ENCODE assay signal across 15 cellular contexts in the genomic region with DNA sequence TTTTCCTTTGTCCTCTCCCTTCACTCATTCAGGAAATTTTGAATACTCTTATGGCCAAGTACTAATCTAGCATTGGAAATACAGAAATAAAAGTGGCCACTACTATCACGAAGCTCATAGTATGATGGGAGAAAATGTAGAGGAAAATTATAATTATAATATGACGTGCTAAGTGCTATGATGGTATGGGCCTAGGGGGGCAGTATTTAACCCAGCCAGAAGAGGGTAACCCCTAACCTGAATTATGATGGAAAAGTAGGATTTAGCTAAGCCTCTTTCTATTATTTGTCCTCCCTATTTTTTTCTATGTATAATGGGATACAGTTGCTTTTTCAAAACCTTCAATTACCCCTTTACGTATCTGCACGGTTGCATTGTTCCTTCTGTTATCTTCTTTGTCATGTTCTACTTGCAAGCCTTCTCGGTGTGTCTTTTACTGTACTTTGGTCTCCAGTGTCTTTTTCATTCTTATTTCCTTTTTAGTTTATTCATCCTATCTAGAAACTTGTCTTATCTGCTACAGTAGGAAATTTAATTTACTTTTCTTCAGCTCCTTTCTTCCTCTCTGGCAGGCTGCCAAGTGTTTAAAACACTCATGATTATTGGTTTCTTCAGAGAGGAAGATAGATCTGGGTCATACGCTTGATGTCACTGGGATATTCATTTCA.
A peak's percentile ranks its signal among the peaks of the same experiment; 100 is the strongest.
DNase-seq lines count a peak whose midpoint lies in the region; ATAC-seq and TF ChIP-seq lines count a peak whose summit lies in the region.
"Had no signal": no experiment of that assay in that cellular context is flagged by ENCODE, and none has a peak within 500 bp of the region (broad histone marks: within the 10 kb centered on the region; RNA-seq: fewer than 3 reads in every experiment).

No MANE protein-coding gene starts in this region.

- TF ChIP-seq POLR2A in stomach (IDR thresholded peaks at IDR 0.05): no peak

- H3K4me3 ChIP-seq in stomach: no peak overlapping the region

- H3K27me3 ChIP-seq in stomach: no peaks in the 10 kb centered on the region

- H3K27ac ChIP-seq in stomach: no peak overlapping the region

- H3K4me3 Mint-ChIP-seq in WTC11: no peak overlapping the region
- H3K4me3 Mint-ChIP-seq: activated CD4-positive, alpha-beta memory T cell treated with anti-CD3 and anti-CD28 coated beads for 36 hours had no signal

- no peaks in the 10 kb centered on the region for H3K27me3 Mint-ChIP-seq in WTC11 (ENCODE audit: low read depth)
- H3K27me3 Mint-ChIP-seq: activated CD4-positive, alpha-beta memory T cell treated with anti-CD3 and anti-CD28 coated beads for 36 hours; progenitor cell of endocrine pancreas had no signal

- no peaks in the 10 kb centered on the region for H3K9me3 ChIP-seq in stomach

- H3K36me3 Mint-ChIP-seq in WTC11: no peaks in the 10 kb centered on the region

- peaks cover 6% of the 10 kb centered on the region; the same call in 1 of the 2 replicates for H3K9me3 Mint-ChIP-seq in WTC11
- H3K9me3 Mint-ChIP-seq: activated CD4-positive, alpha-beta memory T cell treated with anti-CD3 and anti-CD28 coated beads for 36 hours had no signal

- DNase-seq in NCI-H82 (lab: John Stamatoyannopoulos, UW): peak; percentile 46
- no peak for DNase-seq in NCI-H82 treated with DMSO at 0.1 percent for 48 hours (lab: John Stamatoyannopoulos, UW; ENCODE audit: unreplicated experiment)
- DNase-seq in NCI-H1436 treated with DMSO at 0.1 percent for 48 hours (lab: John Stamatoyannopoulos, UW): peak; percentile 18
- no peak for DNase-seq in WTC11 (ENCODE audit: low spot score)
- peak; percentile 31 for DNase-seq in stomach
- DNase-seq: activated CD4-positive, alpha-beta memory T cell treated with anti-CD3 and anti-CD28 coated beads for 36 hours; amniotic stem cell; MV-4-11; NK-92 treated with Interleukin-12 subunit alpha and Interleukin-12 subunit beta, amount 100 ng/mL, for 24 hours; Right ventricle myocardium superior; T1000 had no signal

- TF ChIP-seq CTCF in WTC11 (IDR thresholded peaks at IDR 0.05): no peak
- no peak for TF ChIP-seq CTCF in stomach (IDR thresholded peaks at IDR 0.05)

- H3K36me3 ChIP-seq in stomach: no peaks in the 10 kb centered on the region

- CTCF ChIA-PET in WTC11 (lab: Charles Lee): interaction anchor here (1.7 kb wide), 1 partner anchor 97 kb away, joined by 3 read pairs; no protein-coding TSS in a partner anchor

- POLR2A ChIA-PET in WTC11 (lab: Charles Lee): no interaction called here

- H3K4me1 Mint-ChIP-seq in WTC11: no peaks in the 10 kb centered on the region

- intact Hi-C loops in stomach (cut with DNase I; ENCODE audit: low total_unique reads): no loop called here

- H3K4me1 ChIP-seq in stomach: peaks cover 0 to 15% (median 9%) of the 10 kb centered on the region in 4 donors

- peak; percentile 57 for ATAC-seq in WTC11
- ATAC-seq in GM18517 (IDR thresholded peaks at IDR 0.05; ENCODE audit: unreplicated experiment): no peak
- no peak for ATAC-seq in GM21529 (IDR thresholded peaks at IDR 0.05; ENCODE audit: unreplicated experiment)
- ATAC-seq in HG02884 (IDR thresholded peaks at IDR 0.05; ENCODE audit: unreplicated experiment): no peak

- H3K27ac Mint-ChIP-seq in WTC11: no peak overlapping the region
- H3K27ac Mint-ChIP-seq: activated CD4-positive, alpha-beta memory T cell treated with anti-CD3 and anti-CD28 coated beads for 36 hours; progenitor cell of endocrine pancreas had no signal

- WGBS in stomach, 5 donors: 40 to 72% (median 57%) methylated on average over 6 of the region's 6 CpGs

- no peak for TF ChIP-seq EP300 in stomach (IDR thresholded peaks at IDR 0.05)

TF ChIP-seq in WTC11, 78 proteins besides CTCF, POLR2A, EP300 and RAD21 (continues in another document):
- TF ChIP-seq RELA (CRISPR knock-in tag; IDR thresholded peaks at IDR 0.05; ENCODE audit: borderline replicate concordance): no peak
- no peak for TF ChIP-seq CREB1 (CRISPR knock-in tag; IDR thresholded peaks at IDR 0.05)
- TF ChIP-seq, protein P1, sequence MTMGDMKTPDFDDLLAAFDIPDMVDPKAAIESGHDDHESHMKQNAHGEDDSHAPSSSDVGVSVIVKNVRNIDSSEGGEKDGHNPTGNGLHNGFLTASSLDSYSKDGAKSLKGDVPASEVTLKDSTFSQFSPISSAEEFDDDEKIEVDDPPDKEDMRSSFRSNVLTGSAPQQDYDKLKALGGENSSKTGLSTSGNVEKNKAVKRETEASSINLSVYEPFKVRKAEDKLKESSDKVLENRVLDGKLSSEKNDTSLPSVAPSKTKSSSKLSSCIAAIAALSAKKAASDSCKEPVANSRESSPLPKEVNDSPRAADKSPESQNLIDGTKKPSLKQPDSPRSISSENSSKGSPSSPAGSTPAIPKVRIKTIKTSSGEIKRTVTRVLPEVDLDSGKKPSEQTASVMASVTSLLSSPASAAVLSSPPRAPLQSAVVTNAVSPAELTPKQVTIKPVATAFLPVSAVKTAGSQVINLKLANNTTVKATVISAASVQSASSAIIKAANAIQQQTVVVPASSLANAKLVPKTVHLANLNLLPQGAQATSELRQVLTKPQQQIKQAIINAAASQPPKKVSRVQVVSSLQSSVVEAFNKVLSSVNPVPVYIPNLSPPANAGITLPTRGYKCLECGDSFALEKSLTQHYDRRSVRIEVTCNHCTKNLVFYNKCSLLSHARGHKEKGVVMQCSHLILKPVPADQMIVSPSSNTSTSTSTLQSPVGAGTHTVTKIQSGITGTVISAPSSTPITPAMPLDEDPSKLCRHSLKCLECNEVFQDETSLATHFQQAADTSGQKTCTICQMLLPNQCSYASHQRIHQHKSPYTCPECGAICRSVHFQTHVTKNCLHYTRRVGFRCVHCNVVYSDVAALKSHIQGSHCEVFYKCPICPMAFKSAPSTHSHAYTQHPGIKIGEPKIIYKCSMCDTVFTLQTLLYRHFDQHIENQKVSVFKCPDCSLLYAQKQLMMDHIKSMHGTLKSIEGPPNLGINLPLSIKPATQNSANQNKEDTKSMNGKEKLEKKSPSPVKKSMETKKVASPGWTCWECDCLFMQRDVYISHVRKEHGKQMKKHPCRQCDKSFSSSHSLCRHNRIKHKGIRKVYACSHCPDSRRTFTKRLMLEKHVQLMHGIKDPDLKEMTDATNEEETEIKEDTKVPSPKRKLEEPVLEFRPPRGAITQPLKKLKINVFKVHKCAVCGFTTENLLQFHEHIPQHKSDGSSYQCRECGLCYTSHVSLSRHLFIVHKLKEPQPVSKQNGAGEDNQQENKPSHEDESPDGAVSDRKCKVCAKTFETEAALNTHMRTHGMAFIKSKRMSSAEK (CRISPR knock-in tag; IDR thresholded peaks at IDR 0.05; ENCODE audit: borderline replicate concordance): no peak
- TF ChIP-seq ESRRA (CRISPR knock-in tag; IDR thresholded peaks at IDR 0.05; ENCODE audit: borderline replicate concordance): no peak
- TF ChIP-seq JAZF1 (CRISPR knock-in tag; IDR thresholded peaks at IDR 0.05): no peak
- TF ChIP-seq, protein P2, sequence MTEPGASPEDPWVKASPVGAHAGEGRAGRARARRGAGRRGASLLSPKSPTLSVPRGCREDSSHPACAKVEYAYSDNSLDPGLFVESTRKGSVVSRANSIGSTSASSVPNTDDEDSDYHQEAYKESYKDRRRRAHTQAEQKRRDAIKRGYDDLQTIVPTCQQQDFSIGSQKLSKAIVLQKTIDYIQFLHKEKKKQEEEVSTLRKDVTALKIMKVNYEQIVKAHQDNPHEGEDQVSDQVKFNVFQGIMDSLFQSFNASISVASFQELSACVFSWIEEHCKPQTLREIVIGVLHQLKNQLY (CRISPR knock-in tag; IDR thresholded peaks at IDR 0.05): no peak
- TF ChIP-seq TEAD1 (CRISPR knock-in tag; IDR thresholded peaks at IDR 0.05): no peak
- TF ChIP-seq, protein P3, sequence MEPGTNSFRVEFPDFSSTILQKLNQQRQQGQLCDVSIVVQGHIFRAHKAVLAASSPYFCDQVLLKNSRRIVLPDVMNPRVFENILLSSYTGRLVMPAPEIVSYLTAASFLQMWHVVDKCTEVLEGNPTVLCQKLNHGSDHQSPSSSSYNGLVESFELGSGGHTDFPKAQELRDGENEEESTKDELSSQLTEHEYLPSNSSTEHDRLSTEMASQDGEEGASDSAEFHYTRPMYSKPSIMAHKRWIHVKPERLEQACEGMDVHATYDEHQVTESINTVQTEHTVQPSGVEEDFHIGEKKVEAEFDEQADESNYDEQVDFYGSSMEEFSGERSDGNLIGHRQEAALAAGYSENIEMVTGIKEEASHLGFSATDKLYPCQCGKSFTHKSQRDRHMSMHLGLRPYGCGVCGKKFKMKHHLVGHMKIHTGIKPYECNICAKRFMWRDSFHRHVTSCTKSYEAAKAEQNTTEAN (CRISPR knock-in tag; IDR thresholded peaks at IDR 0.05): no peak
- TF ChIP-seq NR3C1 (CRISPR knock-in tag; conservative IDR thresholded peaks at IDR 0.05; ENCODE audit: low read depth): no peak
- TF ChIP-seq OVOL2 (CRISPR knock-in tag; IDR thresholded peaks at IDR 0.05; ENCODE audit: borderline replicate concordance): no peak
- TF ChIP-seq SMAD4 (CRISPR knock-in tag; IDR thresholded peaks at IDR 0.05): no peak
- TF ChIP-seq, protein P4, sequence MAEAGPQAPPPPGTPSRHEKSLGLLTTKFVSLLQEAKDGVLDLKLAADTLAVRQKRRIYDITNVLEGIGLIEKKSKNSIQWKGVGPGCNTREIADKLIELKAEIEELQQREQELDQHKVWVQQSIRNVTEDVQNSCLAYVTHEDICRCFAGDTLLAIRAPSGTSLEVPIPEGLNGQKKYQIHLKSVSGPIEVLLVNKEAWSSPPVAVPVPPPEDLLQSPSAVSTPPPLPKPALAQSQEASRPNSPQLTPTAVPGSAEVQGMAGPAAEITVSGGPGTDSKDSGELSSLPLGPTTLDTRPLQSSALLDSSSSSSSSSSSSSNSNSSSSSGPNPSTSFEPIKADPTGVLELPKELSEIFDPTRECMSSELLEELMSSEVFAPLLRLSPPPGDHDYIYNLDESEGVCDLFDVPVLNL (CRISPR knock-in tag; IDR thresholded peaks at IDR 0.05; ENCODE audit: borderline replicate concordance, low read depth): no peak

Comparison
In these comparisons a context has a peak if more than half of its experiments do, and no peak if none do; other contexts are left out.
1. DNase-seq: peak in NCI-H82 (single experiment), NCI-H1436 treated with DMSO at 0.1 percent for 48 hours (single experiment) and stomach (single experiment); none in NCI-H82 treated with DMSO at 0.1 percent for 48 hours (single experiment) and WTC11 (single experiment).